Comparison of ENCODE assay signal across 29 cellular contexts in genomic region chr7:138876326-138876725, GRCh38.
DNase-seq lines count a peak whose midpoint lies in the region; ATAC-seq and TF ChIP-seq lines count a peak whose summit lies in the region.
"Had no signal": no experiment of that assay in that cellular context is flagged by ENCODE, and none has a peak within 500 bp of the region (broad histone marks: within the 10 kb centered on the region; RNA-seq: fewer than 3 reads in every experiment).

No MANE protein-coding gene starts in this region.

- H3K9me2 ChIP-seq in MM.1S (replicated peaks; ENCODE audit: insufficient read depth, low read length): no peaks in the 10 kb centered on the region

- no peaks in the 10 kb centered on the region for H4K20me1 ChIP-seq in MM.1S (ENCODE audit: insufficient read depth, low read length)

- peaks cover 5% of the 10 kb centered on the region for H3K4me1 ChIP-seq in adipocyte (ENCODE audit: control insufficient read depth, insufficient read depth, low read length)
- H3K4me1 ChIP-seq in CD8-positive, alpha-beta T cell (ENCODE audit: insufficient read depth, low read length): peaks cover 11% of the 10 kb centered on the region
- no peaks in the 10 kb centered on the region for H3K4me1 ChIP-seq in MM.1S (ENCODE audit: low read length)
- H3K4me1 ChIP-seq: breast epithelium, colonic mucosa, HAP-1, right lobe of liver had no signal

- no peaks in the 10 kb centered on the region for H3K9me3 Mint-ChIP-seq in activated T-cell treated with anti-CD3 and anti-CD28 coated beads, Interleukin-2, amount 50 U/mL, for 24 hours
- no peaks in the 10 kb centered on the region for H3K9me3 Mint-ChIP-seq in HFFc6
- no peaks in the 10 kb centered on the region for H3K9me3 Mint-ChIP-seq in nephron progenitor cell
- no peaks in the 10 kb centered on the region for H3K9me3 Mint-ChIP-seq in CD8-positive, alpha-beta T cell
- H3K9me3 Mint-ChIP-seq: neural progenitor cell; stimulated activated memory B cell treated with anti-CD40 and anti-IgM and Interleukin-4, amounts not matched to agents 10 μg/mL and 1 μg/mL and 100 μg/mL, for 72 hours; type B pancreatic cell had no signal

- no peak overlapping the region for H3K9ac ChIP-seq in adipocyte (ENCODE audit: low read length)
- H3K9ac ChIP-seq in MM.1S (ENCODE audit: low read length): no peak overlapping the region
- H3K9ac ChIP-seq: neural progenitor cell had no signal

- no peak overlapping the region for H2AFZ ChIP-seq in MM.1S (ENCODE audit: low read length)
- H2AFZ ChIP-seq: neural progenitor cell had no signal

- H3F3A ChIP-seq in MM.1S (ENCODE audit: insufficient read depth, low read length): no peaks in the 10 kb centered on the region

- H3K36me3 ChIP-seq in adipocyte (ENCODE audit: control insufficient read depth, insufficient read depth, low read length, severe bottlenecking) (no peaks in the 10 kb centered on the region), MM.1S (replicated peaks; ENCODE audit: insufficient read depth, low read length) (no peaks in the 10 kb centered on the region)
- H3K36me3 ChIP-seq in CD8-positive, alpha-beta T cell (ENCODE audit: insufficient read depth, low read length): no peaks in the 10 kb centered on the region
- H3K36me3 ChIP-seq: breast epithelium, colonic mucosa, HAP-1, neural progenitor cell, right lobe of liver had no signal

- H3K36me3 Mint-ChIP-seq in activated T-cell treated with anti-CD3 and anti-CD28 coated beads, Interleukin-2, amount 50 U/mL, for 24 hours (ENCODE audit: low read depth): no peaks in the 10 kb centered on the region
- H3K36me3 Mint-ChIP-seq in HFFc6 (ENCODE audit: low read depth) (peaks cover 3% of the 10 kb centered on the region; the same call in 1 of the 2 replicates), nephron progenitor cell (ENCODE audit: low read depth) (peaks cover 65% of the 10 kb centered on the region)
- no peaks in the 10 kb centered on the region for H3K36me3 Mint-ChIP-seq in CD8-positive, alpha-beta T cell
- H3K36me3 Mint-ChIP-seq: stimulated activated memory B cell treated with anti-CD40 and anti-IgM and Interleukin-4, amounts not matched to agents 10 μg/mL and 1 μg/mL and 100 μg/mL, for 72 hours had no signal

- H3K79me2 ChIP-seq in MM.1S (ENCODE audit: low read length): no peaks in the 10 kb centered on the region

- peaks cover 24% of the 10 kb centered on the region for H3K4me1 Mint-ChIP-seq in activated T-cell treated with anti-CD3 and anti-CD28 coated beads, Interleukin-2, amount 50 U/mL, for 24 hours (ENCODE audit: low read depth)
- H3K4me1 Mint-ChIP-seq in HFFc6 (ENCODE audit: low read depth) (peaks cover 55% of the 10 kb centered on the region), nephron progenitor cell (peaks cover 22% of the 10 kb centered on the region)
- H3K4me1 Mint-ChIP-seq in CD8-positive, alpha-beta T cell (ENCODE audit: low read depth): peaks cover 15% of the 10 kb centered on the region
- H3K4me1 Mint-ChIP-seq: stimulated activated memory B cell treated with anti-CD40 and anti-IgM and Interleukin-4, amounts not matched to agents 10 μg/mL and 1 μg/mL and 100 μg/mL, for 72 hours had no signal

- no peaks in the 10 kb centered on the region for H3K9me3 ChIP-seq in adipocyte (ENCODE audit: control insufficient read depth, low read length)
- no peaks in the 10 kb centered on the region for H3K9me3 ChIP-seq in CD8-positive, alpha-beta T cell (ENCODE audit: low read length)
- no peaks in the 10 kb centered on the region for H3K9me3 ChIP-seq in MM.1S (replicated peaks; ENCODE audit: insufficient read depth, low read length)
- H3K9me3 ChIP-seq: breast epithelium, Caco-2, colonic mucosa, HAP-1, heart right ventricle, right lobe of liver had no signal

- CTCF ChIA-PET in CD8-positive, alpha-beta T cell (lab: Charles Lee): interaction anchor here (0.6 to 1.7 kb wide), 2 partner anchors 138 to 141 kb away, joined by 3 to 4 read pairs; no protein-coding TSS in a partner anchor

- no peak overlapping the region for H3K4me3 ChIP-seq in adipocyte (ENCODE audit: low read length)
- no peak overlapping the region for H3K4me3 ChIP-seq in CD8-positive, alpha-beta T cell (ENCODE audit: low read depth, low read length)
- H3K4me3 ChIP-seq in MM.1S (ENCODE audit: low read length): no peak overlapping the region
- H3K4me3 ChIP-seq: breast epithelium, colonic mucosa, HAP-1, heart right ventricle, neural progenitor cell, right lobe of liver, SK-N-MC had no signal

- intact Hi-C loops in CD8-positive, alpha-beta T cell (cut with DNase I, micrococcal nuclease): loop anchor here in 1 of 2 experiments (5.0 kb wide), 1 partner anchor 124 kb away; no protein-coding TSS in a partner anchor

- H3K27ac ChIP-seq in CD8-positive, alpha-beta T cell (ENCODE audit: low read depth, low read length): no peak overlapping the region
- H3K27ac ChIP-seq in MM.1S (ENCODE audit: low read length): no peak overlapping the region
- H3K27ac ChIP-seq: breast epithelium, colonic mucosa, heart right ventricle, neural progenitor cell, right lobe of liver, RWPE1, SK-N-MC, WERI-Rb-1 had no signal

- H3K27me3 ChIP-seq in adipocyte (replicated peaks; ENCODE audit: control insufficient read depth, insufficient read depth, low read length) (no peaks in the 10 kb centered on the region), MM.1S (replicated peaks; ENCODE audit: insufficient read depth, low read length) (no peaks in the 10 kb centered on the region)
- no peaks in the 10 kb centered on the region for H3K27me3 ChIP-seq in CD8-positive, alpha-beta T cell (ENCODE audit: insufficient read depth, low read length)
- H3K27me3 ChIP-seq: breast epithelium, colonic mucosa, heart right ventricle, neural progenitor cell, right lobe of liver had no signal

- no peak for TF ChIP-seq CTCF in HFFc6 (IDR thresholded peaks at IDR 0.05)
- TF ChIP-seq CTCF in nephron progenitor cell (IDR thresholded peaks at IDR 0.05): no peak
- TF ChIP-seq CTCF in CD8-positive, alpha-beta T cell (IDR thresholded peaks at IDR 0.05): no peak
- TF ChIP-seq CTCF in MM.1S (IDR thresholded peaks at IDR 0.05; ENCODE audit: low read length): no peak

- H3K4me2 ChIP-seq in MM.1S (ENCODE audit: low read depth, low read length): no peak overlapping the region
- H3K4me2 ChIP-seq: neural progenitor cell had no signal

- no peaks in the 10 kb centered on the region for H3K27me3 Mint-ChIP-seq in activated T-cell treated with anti-CD3 and anti-CD28 coated beads, Interleukin-2, amount 50 U/mL, for 24 hours
- H3K27me3 Mint-ChIP-seq in HFFc6 (ENCODE audit: insufficient read depth) (no peaks in the 10 kb centered on the region), nephron progenitor cell (ENCODE audit: low read depth, poor library complexity) (no peaks in the 10 kb centered on the region)
- H3K27me3 Mint-ChIP-seq in CD8-positive, alpha-beta T cell (ENCODE audit: low read depth): no peaks in the 10 kb centered on the region
- H3K27me3 Mint-ChIP-seq: progenitor cell of endocrine pancreas; stimulated activated memory B cell treated with anti-CD40 and anti-IgM and Interleukin-4, amounts not matched to agents 10 μg/mL and 1 μg/mL and 100 μg/mL, for 72 hours; type B pancreatic cell had no signal

- peak overlapping the region; percentile 81 for H3K27ac Mint-ChIP-seq in activated T-cell treated with anti-CD3 and anti-CD28 coated beads, Interleukin-2, amount 50 U/mL, for 24 hours
- H3K27ac Mint-ChIP-seq in HFFc6: peak overlapping the region; percentile 94
- H3K27ac Mint-ChIP-seq in nephron progenitor cell: peak overlapping the region; percentile 51
- H3K27ac Mint-ChIP-seq in CD8-positive, alpha-beta T cell: no peak overlapping the region
- H3K27ac Mint-ChIP-seq: neural progenitor cell; progenitor cell of endocrine pancreas; stimulated activated memory B cell treated with anti-CD40 and anti-IgM and Interleukin-4, amounts not matched to agents 10 μg/mL and 1 μg/mL and 100 μg/mL, for 72 hours; type B pancreatic cell had no signal

- no peak for ATAC-seq in CD8-positive, alpha-beta T cell
- ATAC-seq in GM18909 (IDR thresholded peaks at IDR 0.05; ENCODE audit: poor library complexity, unreplicated experiment): no peak
- ATAC-seq: left cardiac atrium; stimulated activated memory B cell treated with anti-CD40 and anti-IgM and Interleukin-4, amounts not matched to agents 10 μg/mL and 1 μg/mL and 100 μg/mL, for 72 hours had no signal

- DNase-seq in activated T-cell treated with anti-CD3 and anti-CD28 coated beads, Interleukin-2, amount 50 U/mL, for 24 hours: no peak
- no peak for DNase-seq in activated T-cell treated with anti-CD3 and anti-CD28 coated beads, Interleukin-2, amount 50 U/mL, for 48 hours
- DNase-seq in HFFc6 (peak; percentile 4), adipocyte (ENCODE audit: low read depth) (peak; percentile 29), nephron progenitor cell (no peak), MM.1S (no peak)
- no peak for DNase-seq in CD8-positive, alpha-beta T cell
- DNase-seq: amygdala; Caco-2; colonic mucosa; effector CD8-positive, alpha-beta T cell; heart right ventricle; left cardiac atrium; NCI-H1436; NCI-H2081 treated with DMSO at 0.1 percent for 48 hours; NCI-H345; NCI-H748 treated with DMSO at 0.1 percent for 48 hours; right lobe of liver; substantia nigra; WERI-Rb-1 had no signal

- POLR2A ChIA-PET in CD8-positive, alpha-beta T cell (lab: Charles Lee): interaction anchor here (0.7 to 1.0 kb wide), 2 partner anchors 10 to 173 kb away, joined by 3 read pairs; no protein-coding TSS in a partner anchor

- no peak overlapping the region for H3K4me3 Mint-ChIP-seq in activated T-cell treated with anti-CD3 and anti-CD28 coated beads, Interleukin-2, amount 50 U/mL, for 24 hours
- H3K4me3 Mint-ChIP-seq in HFFc6: peak overlapping the region; percentile 57; the same call in 1 of the 2 replicates
- H3K4me3 Mint-ChIP-seq in nephron progenitor cell: no peak overlapping the region
- no peak overlapping the region for H3K4me3 Mint-ChIP-seq in CD8-positive, alpha-beta T cell
- H3K4me3 Mint-ChIP-seq: neural progenitor cell; stimulated activated memory B cell treated with anti-CD40 and anti-IgM and Interleukin-4, amounts not matched to agents 10 μg/mL and 1 μg/mL and 100 μg/mL, for 72 hours; type B pancreatic cell had no signal

Comparison
In these comparisons a context has a peak if more than half of its experiments do, and no peak if none do; other contexts are left out.
1. DNase-seq: peak in HFFc6 (single experiment) and adipocyte (single experiment); none in activated T-cell treated with anti-CD3 and anti-CD28 coated beads, Interleukin-2, amount 50 U/mL, for 24 hours (single experiment), activated T-cell treated with anti-CD3 and anti-CD28 coated beads, Interleukin-2, amount 50 U/mL, for 48 hours (0 of 2), nephron progenitor cell (single experiment), CD8-positive, alpha-beta T cell (0 of 7) and MM.1S (single experiment).